Comparison of ENCODE assay signal across 26 cellular contexts in the genomic region with DNA sequence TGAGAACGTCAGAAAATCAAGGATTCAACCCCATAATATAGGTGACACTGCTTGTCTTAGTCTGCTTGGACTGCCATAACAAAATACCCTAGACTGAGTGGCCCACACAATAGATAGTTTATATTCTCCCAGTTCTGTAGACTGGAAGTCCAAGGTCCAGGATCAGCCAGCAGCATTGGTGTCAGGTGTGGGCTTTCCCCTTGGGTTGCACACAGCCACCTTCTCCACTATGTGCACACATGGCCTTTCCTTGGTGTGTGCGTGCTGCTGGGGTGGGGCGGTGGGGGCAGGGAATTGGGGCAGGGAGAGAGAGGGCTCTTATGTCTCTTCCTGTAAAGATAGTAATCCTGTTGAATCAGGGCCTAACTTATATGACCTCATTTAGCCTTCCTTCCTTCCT.
"Had no signal": no experiment of that assay in that cellular context is flagged by ENCODE, and none has a peak within 500 bp of the region (broad histone marks: within the 10 kb centered on the region; RNA-seq: fewer than 3 reads in every experiment).

No MANE protein-coding gene starts in this region.

- ATAC-seq: activated CD4-positive, CD25-positive, alpha-beta regulatory T cell treated with anti-CD3 and anti-CD28 coated beads, Interleukin-2, amount 50 U/mL, for 24 hours; foreskin keratinocyte; heart right ventricle; natural killer cell; sciatic nerve had no signal

- FAIRE-seq: TTC549 had no signal

- H3K4me3 ChIP-seq: breast epithelium, esophagus muscularis mucosa, heart right ventricle, neural progenitor cell, smooth muscle cell, transverse colon had no signal

- H2AFZ ChIP-seq: neural progenitor cell had no signal

- H3K36me3 ChIP-seq: breast epithelium, esophagus muscularis mucosa, neural progenitor cell, transverse colon had no signal

- H3K27ac ChIP-seq: breast epithelium, esophagus muscularis mucosa, foreskin keratinocyte, heart right ventricle, neural progenitor cell, transverse colon, VCaP had no signal

- H3K4me2 ChIP-seq: neural progenitor cell, smooth muscle cell had no signal

- H3K9me3 ChIP-seq: breast epithelium, esophagus muscularis mucosa, heart right ventricle, transverse colon had no signal

- H3K4me1 ChIP-seq: breast epithelium, foreskin keratinocyte had no signal

- H3K27me3 ChIP-seq: breast epithelium, esophagus muscularis mucosa, foreskin keratinocyte, heart right ventricle, neural progenitor cell, transverse colon had no signal

- DNase-seq: activated CD4-positive, alpha-beta memory T cell treated with anti-CD3 and anti-CD28 coated beads for 36 hours; activated CD4-positive, alpha-beta T cell treated with anti-CD3 and anti-CD28 coated beads, Interleukin-2, amount 10 ng/mL, durations not matched to agents 24 days and 14 days; activated CD8-positive, alpha-beta memory T cell treated with anti-CD3 and anti-CD28 coated beads, Interleukin-2, amount 50 U/mL, for 4 hours; activated naive CD4-positive, alpha-beta T cell; activated T-cell treated with anti-CD3 and anti-CD28 coated beads, Interleukin-2, amount 50 U/mL, for 24 hours; dermis blood vessel endothelial cell; effector CD4-positive, alpha-beta T cell; foreskin keratinocyte; heart right ventricle; islet precursor cell; midbrain; natural killer cell; occipital lobe; retina; stimulated activated CD4-positive, alpha-beta T cell treated with anti-CD3 and anti-CD28 coated beads, Interleukin-15, amount 100 ng/mL, for 24 hours; stimulated activated naive CD4-positive, alpha-beta T cell treated with Interleukin-2 at 50 U/mL for 16 hours; T-helper 9 cell; transverse colon had no signal

- H3K9ac ChIP-seq: neural progenitor cell had no signal
